Comparison of ENCODE assay signal across 8 cellular contexts in the genomic region with DNA sequence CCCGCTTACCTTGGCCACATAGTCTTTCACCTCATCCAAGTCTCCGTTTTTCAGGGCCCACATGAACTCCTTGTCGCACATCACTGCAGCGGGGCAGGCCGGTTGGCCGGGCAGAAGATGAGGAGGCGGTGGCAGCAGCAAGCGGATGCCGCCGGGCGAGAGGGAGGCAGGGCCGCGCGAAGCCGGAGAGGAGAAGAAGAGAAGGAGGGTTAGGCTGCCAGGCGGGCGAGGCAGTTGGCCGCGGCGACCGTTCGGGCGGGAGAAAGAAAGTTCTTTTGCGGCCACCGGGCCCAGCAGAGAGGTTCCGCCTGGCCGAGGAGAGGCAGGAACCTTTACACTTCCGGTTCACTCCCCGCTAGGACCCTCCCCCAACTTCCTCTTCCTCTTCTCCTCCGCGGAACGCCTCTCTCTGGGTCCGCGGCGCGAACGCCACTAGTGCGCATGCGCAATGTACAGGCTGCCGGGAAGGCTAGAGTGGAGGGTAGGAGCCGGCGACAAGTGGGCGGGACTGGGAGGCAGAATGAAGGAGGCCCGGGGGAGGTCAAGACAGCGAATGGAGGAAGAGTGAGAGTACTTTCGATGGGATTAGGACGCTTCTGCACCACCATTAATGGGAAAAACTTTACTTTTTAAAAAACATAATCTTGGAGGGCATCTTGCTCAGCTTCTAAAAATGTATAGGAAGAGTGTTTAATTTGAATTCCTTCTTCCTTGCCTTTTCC. TPM values are rescaled to one million over a fixed set of nuclear protein-coding genes. Genes with fewer than 3 reads are reported as not detected.
A peak's percentile ranks its signal among the peaks of the same experiment; 100 is the strongest.
DNase-seq lines count a peak whose midpoint lies in the region; ATAC-seq and TF ChIP-seq lines count a peak whose summit lies in the region.

A gene with protein sequence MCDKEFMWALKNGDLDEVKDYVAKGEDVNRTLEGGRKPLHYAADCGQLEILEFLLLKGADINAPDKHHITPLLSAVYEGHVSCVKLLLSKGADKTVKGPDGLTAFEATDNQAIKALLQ (minus strand): TSS at position 340 of the 722 bp plus-strand sequence. CDS start 259 bp downstream, at position 81.

- H3K9me3 ChIP-seq in suprapubic skin: no peaks in the 10 kb centered on the region

- H3K27me3 Mint-ChIP-seq in activated naive CD4-positive, alpha-beta T cell treated with anti-CD3 and anti-CD28 coated beads, Interleukin-2, amount 50 U/mL, for 24 hours: no peaks in the 10 kb centered on the region

- TF ChIP-seq CTCF in GM06990 (IDR thresholded peaks at IDR 0.05; ENCODE audit: insufficient read depth, low read length, poor library complexity, severe bottlenecking) (no peak), suprapubic skin (IDR thresholded peaks at IDR 0.05) (no peak)

- H3K4me3 Mint-ChIP-seq in activated naive CD4-positive, alpha-beta T cell treated with anti-CD3 and anti-CD28 coated beads, Interleukin-2, amount 50 U/mL, for 24 hours: peak within 1 kb of the TSS; percentile 96

- peak within 1 kb of the TSS; percentile 93 for H3K27ac Mint-ChIP-seq in activated naive CD4-positive, alpha-beta T cell treated with anti-CD3 and anti-CD28 coated beads, Interleukin-2, amount 50 U/mL, for 24 hours

- H3K4me3 ChIP-seq in GM06990 (replicated peaks; ENCODE audit: low read depth, low read length) (peak within 1 kb of the TSS; percentile 86), suprapubic skin (peak within 1 kb of the TSS; percentile 89)

- no peaks in the 10 kb centered on the region for H3K9me3 Mint-ChIP-seq in activated naive CD4-positive, alpha-beta T cell treated with anti-CD3 and anti-CD28 coated beads, Interleukin-2, amount 50 U/mL, for 24 hours

- H3K36me3 Mint-ChIP-seq in activated naive CD4-positive, alpha-beta T cell treated with anti-CD3 and anti-CD28 coated beads, Interleukin-2, amount 50 U/mL, for 24 hours: peaks cover 2% of the 10 kb centered on the region

- TF ChIP-seq EP300 in suprapubic skin (IDR thresholded peaks at IDR 0.05): no peak

- TF ChIP-seq POLR2A in suprapubic skin (IDR thresholded peaks at IDR 0.05): peak in 1 of 2 donors; percentile 70

- peaks cover 78% of the 10 kb centered on the region for H3K4me1 Mint-ChIP-seq in activated naive CD4-positive, alpha-beta T cell treated with anti-CD3 and anti-CD28 coated beads, Interleukin-2, amount 50 U/mL, for 24 hours

- H3K27ac ChIP-seq in suprapubic skin: peak within 1 kb of the TSS; percentile 89

- DNase-seq in GM06990 (ENCODE audit: extremely low read depth, insufficient read length) (peak; percentile 96), NCI-H1092 (lab: John Stamatoyannopoulos, UW) (peak; percentile 99), globus pallidus (ENCODE audit: low spot score) (peak; percentile 97), nucleus accumbens (lab: John Stamatoyannopoulos, UW) (peak; percentile 24 to 99 (median 94)), suprapubic skin (ENCODE audit: low spot score in 2 of 2) (peak; percentile 99)

- H3K27me3 ChIP-seq in GM06990 (replicated peaks; ENCODE audit: control insufficient read depth, insufficient read depth, low read length) (no peaks in the 10 kb centered on the region), suprapubic skin (no peaks in the 10 kb centered on the region)

- peaks cover 49% of the 10 kb centered on the region for H3K4me1 ChIP-seq in suprapubic skin

- WGBS in suprapubic skin: under 1% methylated on average over 47 of the region's 47 CpGs

- ATAC-seq in HG02588 (IDR thresholded peaks at IDR 0.05; ENCODE audit: unreplicated experiment) (peak; percentile 56), SK-N-SH treated with all-trans-retinoic acid at 6 μM for 48 hours (peak; percentile 94)

- H3K36me3 ChIP-seq in GM06990 (ENCODE audit: control insufficient read depth, insufficient read depth, low read length) (no peaks in the 10 kb centered on the region), suprapubic skin (no peaks in the 10 kb centered on the region)

TF ChIP-seq in SK-N-SH treated with all-trans-retinoic acid at 6 μM for 48 hours, 23 proteins besides CTCF, POLR2A, EP300 and RAD21:
- TF ChIP-seq ZNF8 (CRISPR knock-in tag; IDR thresholded peaks at IDR 0.05) (no peak), RARB (CRISPR knock-in tag; IDR thresholded peaks at IDR 0.05) (no peak), ZFP3 (CRISPR knock-in tag; IDR thresholded peaks at IDR 0.05) (peak; percentile 80; the same call in 1 of the 2 replicates), CSDC2 (CRISPR knock-in tag; IDR thresholded peaks at IDR 0.05) (no peak), ZC3H10 (CRISPR knock-in tag; IDR thresholded peaks at IDR 0.05) (no peak)
- TF ChIP-seq, protein P1, sequence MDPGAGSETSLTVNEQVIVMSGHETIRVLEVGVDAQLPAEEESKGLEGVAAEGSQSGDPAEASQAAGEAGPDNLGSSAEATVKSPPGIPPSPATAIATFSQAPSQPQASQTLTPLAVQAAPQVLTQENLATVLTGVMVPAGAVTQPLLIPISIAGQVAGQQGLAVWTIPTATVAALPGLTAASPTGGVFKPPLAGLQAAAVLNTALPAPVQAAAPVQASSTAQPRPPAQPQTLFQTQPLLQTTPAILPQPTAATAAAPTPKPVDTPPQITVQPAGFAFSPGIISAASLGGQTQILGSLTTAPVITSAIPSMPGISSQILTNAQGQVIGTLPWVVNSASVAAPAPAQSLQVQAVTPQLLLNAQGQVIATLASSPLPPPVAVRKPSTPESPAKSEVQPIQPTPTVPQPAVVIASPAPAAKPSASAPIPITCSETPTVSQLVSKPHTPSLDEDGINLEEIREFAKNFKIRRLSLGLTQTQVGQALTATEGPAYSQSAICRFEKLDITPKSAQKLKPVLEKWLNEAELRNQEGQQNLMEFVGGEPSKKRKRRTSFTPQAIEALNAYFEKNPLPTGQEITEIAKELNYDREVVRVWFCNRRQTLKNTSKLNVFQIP (CRISPR knock-in tag; IDR thresholded peaks at IDR 0.05; ENCODE audit: borderline replicate concordance, low read depth): 0 out of 2 replicates have a peak, but pooled peaks have one; percentile 53

RNA-seq across cellular contexts. Expression of the gene that starts here (rescaled TPM):
- 10 to 100 TPM; 51.8 to 81.7 (median 79.1) TPM for total RNA-seq in suprapubic skin

Comparison
In these comparisons a context has a peak if more than half of its experiments do, and no peak if none do; other contexts are left out.
1. Peak in every context shown above with its lines: DNase-seq, ATAC-seq, H3K4me3 ChIP-seq and H3K27ac ChIP-seq.